9 cellular contexts compared by ENCODE assay signal in the genomic region with DNA sequence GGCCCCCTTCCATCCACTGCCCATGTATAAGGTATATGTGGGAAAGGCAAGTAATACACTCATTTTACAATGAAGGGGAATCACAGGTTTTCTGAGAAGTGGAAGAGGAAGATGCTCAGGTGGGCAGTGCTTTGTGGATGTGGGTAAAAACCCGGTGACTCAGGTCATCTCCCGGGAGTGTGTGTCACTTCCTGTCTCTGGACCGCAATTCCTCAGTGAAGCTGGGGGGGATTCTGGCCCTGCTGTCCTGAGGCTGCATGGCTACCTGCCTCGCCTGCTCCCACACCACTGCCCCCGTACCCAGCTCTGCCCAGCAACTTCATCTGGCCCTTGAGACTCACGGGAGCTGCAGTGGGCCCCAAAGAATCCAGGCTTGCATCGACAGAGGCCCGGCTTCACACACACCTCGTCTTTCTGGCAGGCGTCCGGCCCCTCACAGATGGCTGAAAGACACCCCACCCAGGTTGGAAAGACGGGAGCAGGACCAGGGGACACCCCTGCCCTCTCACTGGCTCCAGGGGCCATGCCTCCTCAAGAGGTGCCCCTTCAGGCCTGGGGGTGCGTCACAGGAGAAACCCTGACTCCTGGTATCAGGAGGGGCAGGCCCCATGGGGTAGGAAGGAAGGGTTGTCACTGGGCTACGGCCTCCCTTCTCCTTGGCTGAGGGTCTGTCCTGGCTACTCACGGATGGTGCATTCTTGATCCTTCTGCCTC. TPM values are rescaled to one million over a fixed set of nuclear protein-coding genes. Genes with fewer than 3 reads are reported as not detected.
DNase-seq lines count a peak whose midpoint lies in the region; ATAC-seq and TF ChIP-seq lines count a peak whose summit lies in the region.
"Had no signal": no experiment of that assay in that cellular context is flagged by ENCODE, and none has a peak within 500 bp of the region (broad histone marks: within the 10 kb centered on the region; RNA-seq: fewer than 3 reads in every experiment).

No MANE protein-coding gene starts in this region.

- no peak for TF ChIP-seq CTCF in GM10266 (IDR thresholded peaks at IDR 0.05; ENCODE audit: control insufficient read depth, insufficient read depth, low read depth, missing control alignments)
- no peak for TF ChIP-seq CTCF in OCI-LY1 (IDR thresholded peaks at IDR 0.05; ENCODE audit: low read length)
- TF ChIP-seq CTCF in colonic mucosa (IDR thresholded peaks at IDR 0.05), result no peak
- TF ChIP-seq CTCF in neutrophil (IDR thresholded peaks at IDR 0.05), result peak; percentile 38

- intact Hi-C loops in colonic mucosa (cut with DNase I), result loop anchor here (5.0 kb wide), 1 partner anchor 377 kb away; no protein-coding TSS in a partner anchor

- DNase-seq in GM10266 (ENCODE audit: extremely low spot score), result peak; percentile 80
- no peak for DNase-seq in colonic mucosa
- no peak for DNase-seq in NCI-H1105 (lab: John Stamatoyannopoulos, UW)
- DNase-seq in DMS153 treated with DMSO at 0.1 percent for 48 hours (lab: John Stamatoyannopoulos, UW; ENCODE audit: unreplicated experiment), result no peak
- no peak for DNase-seq in NCI-H510A (lab: John Stamatoyannopoulos, UW)

- no peaks in the 10 kb centered on the region for H3F3A ChIP-seq in OCI-LY1 (ENCODE audit: insufficient read depth, low read length)

- no peaks in the 10 kb centered on the region; the same call in 1 of the 2 replicates for H3K36me3 ChIP-seq in OCI-LY1 (ENCODE audit: insufficient read depth, low read length)
- H3K36me3 ChIP-seq in colonic mucosa, result no peaks in the 10 kb centered on the region
- peaks cover 3% of the 10 kb centered on the region for H3K36me3 ChIP-seq in neutrophil

- H3K9me3 ChIP-seq in OCI-LY1 (ENCODE audit: low read length) (no peaks in the 10 kb centered on the region), colonic mucosa (no peaks in the 10 kb centered on the region), neutrophil (no peaks in the 10 kb centered on the region)

- H4K20me1 ChIP-seq in OCI-LY1 (ENCODE audit: insufficient read depth, low read length), result no peaks in the 10 kb centered on the region

- no peaks in the 10 kb centered on the region for H3K9me2 ChIP-seq in OCI-LY1 (ENCODE audit: low read depth, low read length)

- H3K4me3 ChIP-seq in OCI-LY1 (ENCODE audit: low read depth, low read length, poor library complexity, severe bottlenecking) (no peak overlapping the region), colonic mucosa (peak overlapping the region; percentile 15), neutrophil (ENCODE audit: low read depth in 1 of 2, low read length in 1 of 2) (peak overlapping the region; percentile 62 to 65)

- H3K4me1 ChIP-seq in OCI-LY1 (ENCODE audit: insufficient read depth, low read length, severe bottlenecking), result peaks cover 23% of the 10 kb centered on the region
- peaks cover 8% of the 10 kb centered on the region for H3K4me1 ChIP-seq in colonic mucosa
- H3K4me1 ChIP-seq in neutrophil (ENCODE audit: control insufficient read depth in 1 of 2, insufficient read depth in 1 of 2, low read depth in 1 of 2, low read length in 1 of 2), result peaks cover 46 to 54% of the 10 kb centered on the region in 2 experiments

- H3K4me2 ChIP-seq in OCI-LY1 (ENCODE audit: low read length), result peak overlapping the region; percentile 85; the same call in 1 of the 2 replicates

- ATAC-seq in GM21447 (IDR thresholded peaks at IDR 0.05; ENCODE audit: unreplicated experiment), result no peak

- peak overlapping the region; percentile 58; the same call in 1 of the 2 replicates for H3K9ac ChIP-seq in OCI-LY1 (ENCODE audit: low read length)
- peak overlapping the region; percentile 78 to 84 for H3K9ac ChIP-seq in colonic mucosa (ENCODE audit: low read depth in 2 of 2, low read length in 2 of 2)

- no peak overlapping the region for H2AFZ ChIP-seq in OCI-LY1 (ENCODE audit: low read length)

- H3K27ac ChIP-seq in OCI-LY1 (ENCODE audit: low read depth, low read length, poor library complexity, severe bottlenecking) (no peak overlapping the region), colonic mucosa (peak overlapping the region; percentile 37), neutrophil (peak overlapping the region; percentile 92)

- H3K79me2 ChIP-seq in OCI-LY1 (ENCODE audit: insufficient read depth, low read length), result no peaks in the 10 kb centered on the region

- no peaks in the 10 kb centered on the region for H3K27me3 ChIP-seq in OCI-LY1 (ENCODE audit: insufficient read depth, low read length)
- no peaks in the 10 kb centered on the region for H3K27me3 ChIP-seq in colonic mucosa
- H3K27me3 ChIP-seq in neutrophil, result peaks cover 36% of the 10 kb centered on the region

RNA-seq across cellular contexts. Expression of gene SCARF1, which starts 0.9 kb away (rescaled TPM):
- 1 to 10 TPM; 6.3 to 7.7 TPM for total RNA-seq in colonic mucosa
- total RNA-seq: NCI-H460 had no signal

RNA-seq across cellular contexts. Expression of gene RILP, which starts 5.0 kb away (rescaled TPM):
- 10 to 100 TPM; 35.7 to 40.4 TPM for total RNA-seq in colonic mucosa

RNA-seq across cellular contexts. Expression of gene SLC43A2, which starts 16.0 kb away (rescaled TPM):
- total RNA-seq in colonic mucosa, result 10 to 100 TPM; 29.3 to 38.7 TPM

RNA-seq across cellular contexts. Expression of gene PRPF8, which starts 40.0 kb away (rescaled TPM):
- 100 to 1,000 TPM; 172 to 292 TPM for total RNA-seq in colonic mucosa
